In genomic region chr3:172044833-172045585, GRCh38 we compare ENCODE assay signal across 14 cellular contexts. TPM values are rescaled to one million over a fixed set of nuclear protein-coding genes. Genes with fewer than 3 reads are reported as not detected.
DNase-seq lines count a peak whose midpoint lies in the region; ATAC-seq and TF ChIP-seq lines count a peak whose summit lies in the region.
"Had no signal": no experiment of that assay in that cellular context is flagged by ENCODE, and none has a peak within 500 bp of the region (broad histone marks: within the 10 kb centered on the region; RNA-seq: fewer than 3 reads in every experiment).

No MANE protein-coding gene starts in this region.

- no peaks in the 10 kb centered on the region for H3K79me1 ChIP-seq in mesenchymal stem cell (replicated peaks; ENCODE audit: low read length, poor library complexity, severe bottlenecking)

- H2BK15ac ChIP-seq in mesenchymal stem cell (ENCODE audit: low read depth, poor library complexity, severe bottlenecking) = no peak overlapping the region

- H3K4me2 ChIP-seq in mesenchymal stem cell (ENCODE audit: low read length, poor library complexity, severe bottlenecking) = peak overlapping the region; percentile 13

- H3K4ac ChIP-seq in mesenchymal stem cell (ENCODE audit: low read depth in 1 of 2, low read length in 2 of 2) = no peak overlapping the region

- H3K23ac ChIP-seq in mesenchymal stem cell (ENCODE audit: low read length in 2 of 2) = no peak overlapping the region

- H3K4me3 ChIP-seq in heart left ventricle (peak overlapping the region in 1 of 12 donors; percentile 6), breast epithelium (peak overlapping the region in 1 of 3 donors; percentile 11), mesenchymal stem cell (ENCODE audit: insufficient read depth in 1 of 2, low read depth in 1 of 2, low read length in 2 of 2) (peak overlapping the region in 1 of 2 experiments; percentile 56), thoracic aorta (peak overlapping the region; percentile 24)
- H3K4me3 ChIP-seq: dorsolateral prefrontal cortex, K562 had no signal

- H4K8ac ChIP-seq in mesenchymal stem cell (ENCODE audit: low read length) = no peak overlapping the region

- H2BK12ac ChIP-seq in mesenchymal stem cell (ENCODE audit: low read length in 2 of 2) = no peak overlapping the region

- H3K9ac ChIP-seq in mesenchymal stem cell (ENCODE audit: low read length) = peak overlapping the region; percentile 33

- no peak overlapping the region for H4K91ac ChIP-seq in mesenchymal stem cell (ENCODE audit: low read length)

- no peak overlapping the region for H2BK120ac ChIP-seq in mesenchymal stem cell (ENCODE audit: low read depth, low read length)

- TF ChIP-seq CTCF in heart left ventricle (IDR thresholded peaks at IDR 0.05) = no peak
- no peak for TF ChIP-seq CTCF in breast epithelium (IDR thresholded peaks at IDR 0.05)
- no peak for TF ChIP-seq CTCF in thoracic aorta (IDR thresholded peaks at IDR 0.05)

- DNase-seq in heart left ventricle = no peak
- DNase-seq in Right ventricle myocardium superior = no peak
- DNase-seq in breast epithelium (ENCODE audit: low spot score in 2 of 2) = no peak
- DNase-seq in mesenchymal stem cell = no peak
- no peak for DNase-seq in thoracic aorta (ENCODE audit: low spot score)
- DNase-seq in globus pallidus (ENCODE audit: low spot score) = no peak
- no peak for DNase-seq in glomerular visceral epithelial cell (ENCODE audit: extremely low spot score)
- no peak for DNase-seq in SKM-1 (lab: John Stamatoyannopoulos, UW; ENCODE audit: unreplicated experiment)
- DNase-seq: dorsolateral prefrontal cortex; left colon; NCI-H1694 treated with DMSO at 0.1 percent for 48 hours; SHP77 treated with DMSO at 0.1 percent for 48 hours; stimulated activated CD4-positive, alpha-beta T cell treated with anti-CD3 and anti-CD28 coated beads, Interleukin-15, amount 100 ng/mL, for 24 hours had no signal

- H2AK5ac ChIP-seq in mesenchymal stem cell (ENCODE audit: low read length, severe bottlenecking) = no peak overlapping the region

- peaks cover 0 to 68% (median 54%) of the 10 kb centered on the region in 12 donors for H3K4me1 ChIP-seq in heart left ventricle
- H3K4me1 ChIP-seq in breast epithelium = no peaks in the 10 kb centered on the region
- peaks cover 5% of the 10 kb centered on the region for H3K4me1 ChIP-seq in mesenchymal stem cell (ENCODE audit: control insufficient read depth, insufficient read depth, low read depth, low read length)
- H3K4me1 ChIP-seq in thoracic aorta (ENCODE audit: control insufficient read depth in 1 of 2, low read depth in 2 of 2) = peaks cover 41 to 60% of the 10 kb centered on the region in 2 donors

- TF ChIP-seq POLR2A in heart left ventricle (IDR thresholded peaks at IDR 0.05) (no peak), breast epithelium (IDR thresholded peaks at IDR 0.05) (no peak)

- H3K18ac ChIP-seq in mesenchymal stem cell (ENCODE audit: low read depth in 1 of 2, low read length in 2 of 2) = no peak overlapping the region

- WGBS in heart left ventricle, 4 donors = 39 to 43% (median 41%) methylated on average over 4 of the region's 4 CpGs
- WGBS in mesenchymal stem cell = 94% methylated on average over 2 of the region's 4 CpGs

- H3K9me3 ChIP-seq in heart left ventricle = no peaks in the 10 kb centered on the region
- no peaks in the 10 kb centered on the region for H3K9me3 ChIP-seq in breast epithelium
- no peaks in the 10 kb centered on the region for H3K9me3 ChIP-seq in mesenchymal stem cell (ENCODE audit: control insufficient read depth, low read length)
- H3K9me3 ChIP-seq in thoracic aorta = no peaks in the 10 kb centered on the region

- H3K14ac ChIP-seq in mesenchymal stem cell (ENCODE audit: low read length in 2 of 2) = no peak overlapping the region

- no peak overlapping the region for H2AFZ ChIP-seq in mesenchymal stem cell (ENCODE audit: low read depth, low read length)

- intact Hi-C loops in heart left ventricle (cut with DNase I) (loop anchor here (5.0 to 10.0 kb wide), 15 partner anchors 37 to 398 kb away; no protein-coding TSS in a partner anchor), Right ventricle myocardium superior (cut with DNase I) (loop anchor here (5.0 to 10.0 kb wide), 3 partner anchors 110 to 287 kb away; no protein-coding TSS in a partner anchor), breast epithelium (cut with DNase I; ENCODE audit: low total_unique reads) (loop anchor here (10.0 kb wide), 1 partner anchor 110 kb away; no protein-coding TSS in a partner anchor)

- peaks cover 0 to 9% (median 6%) of the 10 kb centered on the region in 9 donors for H3K36me3 ChIP-seq in heart left ventricle
- H3K36me3 ChIP-seq in breast epithelium = no peaks in the 10 kb centered on the region
- H3K36me3 ChIP-seq in mesenchymal stem cell (ENCODE audit: control insufficient read depth in 1 of 2, insufficient read depth in 2 of 2, low read depth in 1 of 2, low read length in 2 of 2) = peaks cover 5 to 28% of the 10 kb centered on the region in 2 experiments
- H3K36me3 ChIP-seq in thoracic aorta = no peaks in the 10 kb centered on the region

- no peak for ATAC-seq in heart left ventricle
- ATAC-seq in Right ventricle myocardium superior (ENCODE audit: poor library complexity) = no peak
- ATAC-seq in thoracic aorta (ENCODE audit: insufficient number of reproducible peaks, low FRiP score, low read depth) = no peak
- ATAC-seq: K562, left colon had no signal

- peak overlapping the region in 9 of 12 donors; percentile 20 to 58 (median 41) for H3K27ac ChIP-seq in heart left ventricle
- peak overlapping the region; percentile 6 to 35 for H3K27ac ChIP-seq in breast epithelium
- H3K27ac ChIP-seq in mesenchymal stem cell (ENCODE audit: low read length, poor library complexity, severe bottlenecking) = no peak overlapping the region
- peak overlapping the region; percentile 6 to 10 for H3K27ac ChIP-seq in thoracic aorta
- H3K27ac ChIP-seq: dorsolateral prefrontal cortex had no signal

- H2BK5ac ChIP-seq in mesenchymal stem cell (ENCODE audit: low read depth, low read length, poor library complexity, severe bottlenecking) = no peak overlapping the region

- H3K27me3 ChIP-seq in heart left ventricle = no peaks in the 10 kb centered on the region
- H3K27me3 ChIP-seq in breast epithelium = no peaks in the 10 kb centered on the region
- H3K27me3 ChIP-seq in mesenchymal stem cell (ENCODE audit: control insufficient read depth in 1 of 2, insufficient read depth in 1 of 2, low read length in 2 of 2) = no peaks in the 10 kb centered on the region
- no peaks in the 10 kb centered on the region for H3K27me3 ChIP-seq in thoracic aorta (replicated peaks; ENCODE audit: insufficient read depth)
- H3K27me3 ChIP-seq: dorsolateral prefrontal cortex had no signal

RNA-seq across cellular contexts. Expression of gene FNDC3B, which starts 5.6 kb away (rescaled TPM):
- 100 to 1,000 TPM in 3 of 9 donors, 10 to 100 TPM in 6; 59.1 to 113 (median 79.0) TPM for total RNA-seq in heart left ventricle
- polyA plus RNA-seq in heart left ventricle = 10 to 100 TPM in 1 of 2 donors, 1 to 10 TPM in 1; 9.4 to 35.8 TPM
- total RNA-seq in Right ventricle myocardium superior = 56.1 TPM
- 100 to 1,000 TPM; 131 to 172 (median 149) TPM for total RNA-seq in breast epithelium
- polyA plus RNA-seq in mesenchymal stem cell (2013, experiment 1 of 2) = 183 TPM
- 178 TPM for polyA plus RNA-seq in mesenchymal stem cell (2013, experiment 2 of 2)
- 100 to 1,000 TPM; 113 to 163 TPM for total RNA-seq in thoracic aorta
